In the genomic region with DNA sequence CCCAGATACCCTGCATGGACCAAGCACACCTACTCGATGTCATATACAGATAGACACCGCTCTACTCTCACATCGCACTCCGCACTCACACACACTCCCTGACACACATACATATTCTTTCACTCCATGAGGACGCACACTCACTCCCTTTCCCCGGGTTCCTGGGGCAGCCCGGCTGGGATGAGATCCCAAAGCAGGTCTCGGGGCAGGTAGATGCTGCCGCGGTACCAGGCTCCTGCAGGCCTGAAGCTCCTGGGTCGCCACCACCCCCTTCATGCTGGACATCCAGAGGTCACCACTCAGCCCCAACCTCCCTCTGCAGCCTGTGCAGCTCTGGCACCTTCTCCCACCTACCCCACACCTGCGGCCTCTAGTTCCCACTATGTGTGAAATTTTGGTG, we compare ENCODE assay signal across 19 cellular contexts. TPM values are rescaled to one million over a fixed set of nuclear protein-coding genes. Genes with fewer than 3 reads are reported as not detected.
"Had no signal": no experiment of that assay in that cellular context is flagged by ENCODE, and none has a peak within 500 bp of the region (broad histone marks: within the 10 kb centered on the region; RNA-seq: fewer than 3 reads in every experiment).

No MANE protein-coding gene starts in this region.

- H3K9me3 Mint-ChIP-seq: activated naive CD4-positive, alpha-beta T cell treated with anti-CD3 and anti-CD28 coated beads for 36 hours; dendritic cell treated with granulocyte-macrophage colony-stimulating factor and Interleukin-4, amounts not matched to agents 40 ng/mL and 50 ng/mL, for 4 days; WTC11 had no signal

- H3K9me3 ChIP-seq: ascending aorta, gastrocnemius medialis, heart right ventricle, suprapubic skin, upper lobe of left lung had no signal

- H3K27ac Mint-ChIP-seq: activated naive CD4-positive, alpha-beta T cell treated with anti-CD3 and anti-CD28 coated beads for 36 hours; dendritic cell treated with granulocyte-macrophage colony-stimulating factor and Interleukin-4, amounts not matched to agents 40 ng/mL and 50 ng/mL, for 4 days; WTC11 had no signal

- H3K36me3 ChIP-seq: ascending aorta, gastrocnemius medialis, suprapubic skin, upper lobe of left lung had no signal

- H3K27ac ChIP-seq: ascending aorta, gastrocnemius medialis, heart right ventricle, skin epidermis, suprapubic skin, upper lobe of left lung had no signal

- H3K4me1 ChIP-seq: gastrocnemius medialis had no signal

- ATAC-seq: gastrocnemius medialis; heart right ventricle; naive thymus-derived CD4-positive, alpha-beta T cell; stimulated activated naive CD8-positive, alpha-beta T cell treated with anti-CD3 and anti-CD28 coated beads, Interleukin-15, Interleukin-2, amounts not matched to agents 100 U/mL and 50 U/mL, for 24 hours; WTC11 had no signal

- DNase-seq: activated CD4-positive, alpha-beta T cell treated with anti-CD3 and anti-CD28 coated beads for 4 hours; activated naive CD4-positive, alpha-beta T cell treated with anti-CD3 and anti-CD28 coated beads for 36 hours; effector memory CD4-positive, alpha-beta T cell; gastrocnemius medialis; heart right ventricle; mammary epithelial cell; naive thymus-derived CD4-positive, alpha-beta T cell; stimulated activated CD4-positive, alpha-beta T cell treated with anti-CD3 and anti-CD28 coated beads, Interleukin-4, amount 100 ng/mL, for 24 hours; stimulated activated naive CD8-positive, alpha-beta T cell treated with anti-CD3 and anti-CD28 coated beads, Interleukin-15, Interleukin-2, amounts not matched to agents 100 U/mL and 50 U/mL, for 24 hours; T-helper 2 cell had no signal

- H3K4me3 Mint-ChIP-seq: activated naive CD4-positive, alpha-beta T cell treated with anti-CD3 and anti-CD28 coated beads for 36 hours; dendritic cell treated with granulocyte-macrophage colony-stimulating factor and Interleukin-4, amounts not matched to agents 40 ng/mL and 50 ng/mL, for 4 days had no signal

- H3K4me3 ChIP-seq: ascending aorta, gastrocnemius medialis, heart right ventricle, skin epidermis, suprapubic skin, upper lobe of left lung had no signal

RNA-seq across cellular contexts. Expression of gene C1QL4, which starts 2.3 kb away (rescaled TPM):
- total RNA-seq: activated naive CD4-positive, alpha-beta T cell treated with anti-CD3 and anti-CD28 coated beads for 36 hours; ascending aorta; bronchial epithelial cell; epithelial cell of proximal tubule; gastrocnemius medialis; heart right ventricle; naive thymus-derived CD4-positive, alpha-beta T cell; upper lobe of left lung had no signal
- polyA plus RNA-seq: heart right ventricle; naive thymus-derived CD4-positive, alpha-beta T cell had no signal

RNA-seq across cellular contexts. Expression of gene TROAP, which starts 11.6 kb away (rescaled TPM):
- total RNA-seq: ascending aorta had no signal

RNA-seq across cellular contexts. Expression of gene DNAJC22, which starts 12.0 kb away (rescaled TPM):
- total RNA-seq: activated naive CD4-positive, alpha-beta T cell treated with anti-CD3 and anti-CD28 coated beads for 36 hours; ascending aorta; mononuclear cell; naive thymus-derived CD4-positive, alpha-beta T cell had no signal
- polyA plus RNA-seq: naive thymus-derived CD4-positive, alpha-beta T cell had no signal

RNA-seq across cellular contexts. Expression of gene PRPH, which starts 39.7 kb away (rescaled TPM):
- total RNA-seq: activated naive CD4-positive, alpha-beta T cell treated with anti-CD3 and anti-CD28 coated beads for 36 hours; ascending aorta; epithelial cell of proximal tubule; gastrocnemius medialis; mononuclear cell; naive thymus-derived CD4-positive, alpha-beta T cell had no signal
- polyA plus RNA-seq: mammary epithelial cell; naive thymus-derived CD4-positive, alpha-beta T cell had no signal
